28 cellular contexts compared by ENCODE assay signal in the genomic region with DNA sequence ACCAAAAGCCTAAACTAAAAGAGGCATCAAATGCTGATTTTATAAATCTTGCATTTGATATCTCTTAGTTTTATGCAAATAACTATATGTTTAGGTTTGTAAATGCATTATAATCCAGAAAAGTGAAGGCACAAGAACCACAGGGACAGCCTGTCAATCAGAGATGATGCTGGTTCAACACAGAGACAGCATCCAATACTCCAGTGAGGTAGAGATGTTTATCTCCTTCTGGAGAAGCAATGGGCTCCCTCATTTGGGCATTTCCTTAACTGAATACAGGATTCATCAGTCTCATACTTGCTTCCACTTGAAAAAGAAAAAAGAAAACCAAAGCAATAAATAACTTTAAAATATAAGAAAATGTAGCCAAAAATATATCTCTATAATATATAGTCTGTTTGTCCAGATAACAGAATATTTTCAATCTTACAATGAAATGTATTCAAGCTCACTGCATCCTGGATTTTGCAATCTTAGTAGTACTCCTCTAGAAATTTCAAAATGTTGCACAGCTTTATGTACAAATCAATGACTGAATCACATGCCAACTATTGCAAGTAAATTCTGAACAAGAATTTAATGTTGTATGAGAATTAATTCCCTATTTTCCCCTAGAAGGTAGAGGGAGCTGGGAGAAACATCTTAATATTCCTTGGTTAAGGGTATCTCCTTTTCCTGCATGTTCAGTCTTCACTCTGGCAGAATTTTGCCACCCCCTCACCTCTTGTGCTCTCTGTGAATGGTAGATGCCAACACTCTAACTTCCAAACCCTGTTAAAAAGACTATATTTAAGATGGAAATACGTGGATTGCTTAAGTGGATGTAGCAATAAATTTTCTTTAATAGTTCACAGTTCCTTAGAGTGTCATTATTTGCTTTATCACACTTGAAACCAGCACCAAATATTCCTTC.
DNase-seq lines count a peak whose midpoint lies in the region; ATAC-seq, FAIRE-seq and TF ChIP-seq lines count a peak whose summit lies in the region.
"Had no signal": no experiment of that assay in that cellular context is flagged by ENCODE, and none has a peak within 500 bp of the region (broad histone marks: within the 10 kb centered on the region; RNA-seq: fewer than 3 reads in every experiment).

No MANE protein-coding gene starts in this region.

- peaks cover 4% of the 10 kb centered on the region for H3K27me3 Mint-ChIP-seq in nephron (ENCODE audit: low read depth)
- peaks cover 6% of the 10 kb centered on the region for H3K27me3 Mint-ChIP-seq in activated naive CD8-positive, alpha-beta T cell treated with anti-CD3 and anti-CD28 coated beads, Interleukin-2, amount 50 U/mL, for 24 hours

- no peak for TF ChIP-seq CTCF in SK-N-SH (IDR thresholded peaks at IDR 0.05)
- TF ChIP-seq CTCF in nephron (IDR thresholded peaks at IDR 0.05; ENCODE audit: unreplicated experiment in 3 of 3), result no peak
- TF ChIP-seq CTCF in smooth muscle cell (IDR thresholded peaks at IDR 0.05; ENCODE audit: borderline replicate concordance, insufficient read depth, poor library complexity, severe bottlenecking), result no peak
- TF ChIP-seq CTCF in HepG2 (CRISPR knock-in tag; IDR thresholded peaks at IDR 0.05), result no peak

- H3K4me3 Mint-ChIP-seq in nephron, result no peak overlapping the region
- H3K4me3 Mint-ChIP-seq in activated naive CD8-positive, alpha-beta T cell treated with anti-CD3 and anti-CD28 coated beads, Interleukin-2, amount 50 U/mL, for 24 hours, result no peak overlapping the region
- H3K4me3 Mint-ChIP-seq: CD14-positive monocyte; CD8-positive, alpha-beta memory T cell had no signal

- TF ChIP-seq RAD21 in SK-N-SH (IDR thresholded peaks at IDR 0.05; ENCODE audit: low read length), result no peak
- no peak for TF ChIP-seq RAD21 in HepG2 (CRISPR knock-in tag; IDR thresholded peaks at IDR 0.05)

- in situ Hi-C loops in HepG2 (cut with HindIII; ENCODE audit: extremely low pct_ligation_motif_present, low pct_unique_long_range_greater_than_20kb), result no loop called here

- H4K20me1 ChIP-seq in SK-N-SH (ENCODE audit: insufficient read depth) (no peaks in the 10 kb centered on the region), smooth muscle cell (ENCODE audit: low read depth) (no peaks in the 10 kb centered on the region), HepG2 (ENCODE audit: insufficient read depth, low read length) (no peaks in the 10 kb centered on the region)

- H3K79me2 ChIP-seq in SK-N-SH (ENCODE audit: insufficient read depth) (no peaks in the 10 kb centered on the region), smooth muscle cell (ENCODE audit: low read depth) (no peaks in the 10 kb centered on the region), HepG2 (ENCODE audit: insufficient read depth, low read length) (no peaks in the 10 kb centered on the region)

- POLR2A ChIA-PET in SK-N-SH (lab: Yijun Ruan, JAX), result no interaction called here
- POLR2A ChIA-PET in HepG2 (lab: Yijun Ruan, JAX), result no interaction called here

- H3K4me1 Mint-ChIP-seq in nephron, result peaks cover 44% of the 10 kb centered on the region
- no peaks in the 10 kb centered on the region for H3K4me1 Mint-ChIP-seq in activated naive CD8-positive, alpha-beta T cell treated with anti-CD3 and anti-CD28 coated beads, Interleukin-2, amount 50 U/mL, for 24 hours
- H3K4me1 Mint-ChIP-seq: CD14-positive monocyte; CD8-positive, alpha-beta memory T cell had no signal

- intact Hi-C loops in HepG2 (cut with micrococcal nuclease; ENCODE audit: unreplicated experiment), result no loop called here

- no peak for TF ChIP-seq POLR2A in HepG2 (IDR thresholded peaks at IDR 0.05; ENCODE audit: insufficient read depth in 1 of 2, low read depth in 2 of 2, low read length in 2 of 2)

- H3K27me3 ChIP-seq in SK-N-SH (ENCODE audit: insufficient read depth) (no peaks in the 10 kb centered on the region), smooth muscle cell (ENCODE audit: low read depth) (no peaks in the 10 kb centered on the region), HepG2 (ENCODE audit: control insufficient read depth in 1 of 2, insufficient read depth in 2 of 2, low read length in 2 of 2) (peaks cover 0 to 12% of the 10 kb centered on the region in 2 experiments; a peak in 3 of 5 replicates)
- H3K27me3 ChIP-seq: SJSA1 had no signal

- H3K36me3 Mint-ChIP-seq in nephron (ENCODE audit: low read depth), result peaks cover 2% of the 10 kb centered on the region
- H3K36me3 Mint-ChIP-seq in activated naive CD8-positive, alpha-beta T cell treated with anti-CD3 and anti-CD28 coated beads, Interleukin-2, amount 50 U/mL, for 24 hours (ENCODE audit: low read depth), result no peaks in the 10 kb centered on the region
- H3K36me3 Mint-ChIP-seq: CD14-positive monocyte; CD8-positive, alpha-beta memory T cell had no signal

- H3K4me1 ChIP-seq in SK-N-SH (ENCODE audit: control insufficient read depth in 1 of 2, insufficient read depth in 2 of 2, low read depth in 1 of 2, low read length in 1 of 2) (peaks cover 0 to 11% of the 10 kb centered on the region in 2 experiments; a peak in 2 of 4 replicates), smooth muscle cell (ENCODE audit: low read depth) (no peaks in the 10 kb centered on the region), HepG2 (ENCODE audit: insufficient read depth, low read length) (no peaks in the 10 kb centered on the region)
- H3K4me1 ChIP-seq: BE2C, SJSA1 had no signal

- WGBS in SK-N-SH (ENCODE audit: low lambda C conversion rate), result 63% methylated on average over 1 of the region's 1 CpG
- 65% methylated on average over 1 of the region's 1 CpG for WGBS in smooth muscle cell (ENCODE audit: low lambda C conversion rate)
- WGBS in HepG2 (ENCODE audit: low lambda C conversion rate), result 0% methylated on average over 1 of the region's 1 CpG

- H3F3A ChIP-seq in SK-N-SH (replicated peaks; ENCODE audit: insufficient read depth) (no peaks in the 10 kb centered on the region), smooth muscle cell (ENCODE audit: low read depth) (no peaks in the 10 kb centered on the region)

- H3K27ac ChIP-seq in SK-N-SH (ENCODE audit: low read depth in 2 of 2, low read length in 1 of 2), result peak overlapping the region in 1 of 2 experiments; percentile 83; a peak in 2 of 4 replicates
- no peak overlapping the region for H3K27ac ChIP-seq in smooth muscle cell (ENCODE audit: low read depth)
- no peak overlapping the region for H3K27ac ChIP-seq in HepG2 (ENCODE audit: extremely low read length, insufficient read depth, low read length)
- H3K27ac ChIP-seq: 22Rv1, SJSA1 had no signal

- FAIRE-seq in HepG2 (lab: Jason Lieb, UNC), result no peak
- FAIRE-seq: GM12891, RCC 7860 had no signal

- no peak overlapping the region for H2AFZ ChIP-seq in SK-N-SH (ENCODE audit: low read depth)
- peak overlapping the region; percentile 42 for H2AFZ ChIP-seq in smooth muscle cell (ENCODE audit: low read depth)
- no peak overlapping the region for H2AFZ ChIP-seq in HepG2 (ENCODE audit: low read length)

- H3K9ac ChIP-seq in SK-N-SH (no peak overlapping the region), smooth muscle cell (ENCODE audit: low read depth) (no peak overlapping the region), HepG2 (ENCODE audit: insufficient read depth, low read depth, low read length) (no peak overlapping the region)

- H3K9me3 ChIP-seq in SK-N-SH, result no peaks in the 10 kb centered on the region
- H3K9me3 ChIP-seq in smooth muscle cell (replicated peaks; ENCODE audit: low read depth), result no peaks in the 10 kb centered on the region
- H3K9me3 ChIP-seq in HepG2 (ENCODE audit: low read length), result no peaks in the 10 kb centered on the region
- H3K9me3 ChIP-seq: BE2C, SJSA1 had no signal

- CTCF ChIA-PET in SK-N-SH (lab: Yijun Ruan, JAX) (no interaction called here), HepG2 (lab: Yijun Ruan, JAX; ENCODE audit: low intra/inter-chr PET ratio, low total read pairs) (no interaction called here)

- H3K9me2 ChIP-seq in SK-N-SH, result no peaks in the 10 kb centered on the region

- no peak overlapping the region for H3K4me2 ChIP-seq in SK-N-SH
- H3K4me2 ChIP-seq in smooth muscle cell, result peak overlapping the region; percentile 18
- H3K4me2 ChIP-seq in HepG2 (ENCODE audit: low read depth, low read length), result no peak overlapping the region

- TF ChIP-seq EP300 in SK-N-SH (IDR thresholded peaks at IDR 0.05; ENCODE audit: borderline replicate concordance in 1 of 2, low read depth in 1 of 2, low read length in 1 of 2) (no peak), HepG2 (IDR thresholded peaks at IDR 0.05; ENCODE audit: low read depth in 2 of 2, low read length in 2 of 2) (no peak), HepG2 (CRISPR knock-in tag; IDR thresholded peaks at IDR 0.05; ENCODE audit: borderline replicate concordance) (no peak)

- peak overlapping the region; percentile 87 to 89 (median 88) for H3K27ac Mint-ChIP-seq in nephron
- no peak overlapping the region for H3K27ac Mint-ChIP-seq in activated naive CD8-positive, alpha-beta T cell treated with anti-CD3 and anti-CD28 coated beads, Interleukin-2, amount 50 U/mL, for 24 hours
- H3K27ac Mint-ChIP-seq: CD14-positive monocyte; CD8-positive, alpha-beta memory T cell had no signal

- no TSS peak for BruUV-seq in HepG2 (replicated peaks; lab: Mats Ljungman, UMichigan)

- no peaks in the 10 kb centered on the region for H3K36me3 ChIP-seq in SK-N-SH (replicated peaks in 1 of 2; ENCODE audit: control insufficient read depth in 1 of 2, insufficient read depth in 2 of 2, low read length in 1 of 2)
- no peaks in the 10 kb centered on the region for H3K36me3 ChIP-seq in smooth muscle cell (ENCODE audit: low read depth)
- no peaks in the 10 kb centered on the region for H3K36me3 ChIP-seq in HepG2 (replicated peaks in 1 of 2; ENCODE audit: control insufficient read depth in 1 of 2, insufficient read depth in 2 of 2, low read length in 2 of 2)
- H3K36me3 ChIP-seq: BE2C, SJSA1 had no signal

- H3K4me3 ChIP-seq in SK-N-SH (ENCODE audit: low read depth in 2 of 2, low read length in 1 of 2) (no peak overlapping the region), smooth muscle cell (no peak overlapping the region), HepG2 (replicated peaks in 1 of 3; ENCODE audit: insufficient read depth in 1 of 3, low read depth in 2 of 3, low read length in 3 of 3) (no peak overlapping the region)
- H3K4me3 ChIP-seq: SJSA1 had no signal

- peak; percentile 60; the same call in 2 of the 3 replicates for ATAC-seq in SK-N-SH treated with all-trans-retinoic acid at 6 μM for 48 hours
- ATAC-seq in GM19328 (IDR thresholded peaks at IDR 0.05; ENCODE audit: unreplicated experiment), result no peak
- no peak for ATAC-seq in activated naive CD8-positive, alpha-beta T cell treated with anti-CD3 and anti-CD28 coated beads, Interleukin-2, amount 50 U/mL, for 24 hours
- ATAC-seq in HepG2, result no peak
- ATAC-seq: HCT116 had no signal

- H3K9me3 Mint-ChIP-seq in nephron, result peaks cover 6% of the 10 kb centered on the region
- H3K9me3 Mint-ChIP-seq in activated naive CD8-positive, alpha-beta T cell treated with anti-CD3 and anti-CD28 coated beads, Interleukin-2, amount 50 U/mL, for 24 hours, result peaks cover 10% of the 10 kb centered on the region

- DNase-seq in SK-N-SH (no peak), fibroblast of gingiva (ENCODE audit: low read depth) (peak; percentile 38), smooth muscle cell (lab: John Stamatoyannopoulos, UW; ENCODE audit: unreplicated experiment) (no peak), HepG2 (ENCODE audit: low spot score) (no peak)
- no peak for DNase-seq in activated naive CD8-positive, alpha-beta T cell treated with anti-CD3 and anti-CD28 coated beads, Interleukin-2, amount 50 U/mL, for 24 hours
- DNase-seq: BE2C; CD8-positive, alpha-beta memory T cell; DMS 273 treated with DMSO at 0.1 percent for 48 hours; DMS79; EL; GDM1; Karpas-422; MV-4-11; NCI-H1105; NCI-H1436 treated with DMSO at 0.1 percent for 48 hours; NCI-H1930; NCI-H446; NCI-H524 treated with DMSO at 0.1 percent for 48 hours; NCI-H774 had no signal
